ENCODE assay signal across 8 cellular contexts in genomic region chr14:92747701-92748258, GRCh38. TPM values are rescaled to one million over a fixed set of nuclear protein-coding genes. Genes with fewer than 3 reads are reported as not detected.
DNase-seq lines count a peak whose midpoint lies in the region; ATAC-seq and TF ChIP-seq lines count a peak whose summit lies in the region.

No MANE protein-coding gene starts in this region.

- peak overlapping the region; percentile 76 for H3K4me3 ChIP-seq in astrocyte of the spinal cord (ENCODE audit: low read depth, low read length)

- peak; percentile 5 for ATAC-seq in HG02870 (IDR thresholded peaks at IDR 0.05; ENCODE audit: unreplicated experiment)
- peak; percentile 18 for ATAC-seq in stimulated activated effector memory CD8-positive, alpha-beta T cell treated with anti-CD3 and anti-CD28 coated beads, Interleukin-12 subunit alpha, Interleukin-12 subunit beta, amount 100 ng/mL, for 72 hours
- ATAC-seq in GM21367 (IDR thresholded peaks at IDR 0.05; ENCODE audit: unreplicated experiment): no peak

- H3K27ac Mint-ChIP-seq in immature natural killer cell: peak overlapping the region in 5 of 6 donors; percentile 18 to 83 (median 75)
- H3K27ac Mint-ChIP-seq in stimulated activated effector memory CD8-positive, alpha-beta T cell treated with anti-CD3 and anti-CD28 coated beads, Interleukin-12 subunit alpha, Interleukin-12 subunit beta, amount 100 ng/mL, for 72 hours: no peak overlapping the region

- peak overlapping the region; percentile 57 to 84 (median 66) for H3K4me3 Mint-ChIP-seq in immature natural killer cell
- peak overlapping the region; percentile 69 for H3K4me3 Mint-ChIP-seq in stimulated activated effector memory CD8-positive, alpha-beta T cell treated with anti-CD3 and anti-CD28 coated beads, Interleukin-12 subunit alpha, Interleukin-12 subunit beta, amount 100 ng/mL, for 72 hours

- H3K36me3 Mint-ChIP-seq in immature natural killer cell: no peaks in the 10 kb centered on the region
- H3K36me3 Mint-ChIP-seq in stimulated activated effector memory CD8-positive, alpha-beta T cell treated with anti-CD3 and anti-CD28 coated beads, Interleukin-12 subunit alpha, Interleukin-12 subunit beta, amount 100 ng/mL, for 72 hours: no peaks in the 10 kb centered on the region

- peak; percentile 21 for DNase-seq in Daoy (ENCODE audit: low read depth)
- DNase-seq in astrocyte of the spinal cord (ENCODE audit: low read depth, low spot score): peak; percentile 27
- DNase-seq in immature natural killer cell: no peak
- DNase-seq in stimulated activated effector memory CD8-positive, alpha-beta T cell treated with anti-CD3 and anti-CD28 coated beads, Interleukin-12 subunit alpha, Interleukin-12 subunit beta, amount 100 ng/mL, for 72 hours (ENCODE audit: low spot score in 2 of 2): no peak
- DNase-seq in NCI-H82 treated with DMSO at 0.1 percent for 48 hours (lab: John Stamatoyannopoulos, UW; ENCODE audit: unreplicated experiment): no peak
- no peak for DNase-seq in D341Med (ENCODE audit: low spot score)

- peaks cover 44 to 51% of the 10 kb centered on the region in 2 donors for H3K4me1 Mint-ChIP-seq in immature natural killer cell
- peaks cover 49% of the 10 kb centered on the region for H3K4me1 Mint-ChIP-seq in stimulated activated effector memory CD8-positive, alpha-beta T cell treated with anti-CD3 and anti-CD28 coated beads, Interleukin-12 subunit alpha, Interleukin-12 subunit beta, amount 100 ng/mL, for 72 hours

- no peak for TF ChIP-seq CTCF in astrocyte of the spinal cord (IDR thresholded peaks at IDR 0.05; ENCODE audit: low read depth, low read length)

- peaks cover 34 to 61% (median 49%) of the 10 kb centered on the region in 3 donors for H3K27me3 Mint-ChIP-seq in immature natural killer cell (ENCODE audit: low read depth in 3 of 3)

- in situ Hi-C loops in astrocyte of the spinal cord (cut with HindIII; ENCODE audit: low sequenced_read_pairs): no loop called here

- H3K9me3 Mint-ChIP-seq in immature natural killer cell: peaks cover 0 to 2% (median 0%) of the 10 kb centered on the region in 6 donors
- H3K9me3 Mint-ChIP-seq in stimulated activated effector memory CD8-positive, alpha-beta T cell treated with anti-CD3 and anti-CD28 coated beads, Interleukin-12 subunit alpha, Interleukin-12 subunit beta, amount 100 ng/mL, for 72 hours: no peaks in the 10 kb centered on the region

RNA-seq across cellular contexts. Expression of gene LGMN, which starts 0.6 kb away (rescaled TPM):
- total RNA-seq in Daoy (2014; rRNA removed; shearing (Covaris generic)): 66.5 and 92.5 TPM in 2 replicates
- polyA plus RNA-seq in immature natural killer cell: 1 to 10 TPM; 1.7 to 7.4 (median 2.9) TPM

RNA-seq across cellular contexts. Expression of gene GOLGA5, which starts 46.3 kb away (rescaled TPM):
- total RNA-seq in Daoy (2014; rRNA removed; shearing (Covaris generic)): 35.5 and 42.6 TPM in 2 replicates
- 10 to 100 TPM in 2 of 3 donors, 1 to 10 TPM in 1; 6.8 to 19.7 (median 13.9) TPM for polyA plus RNA-seq in immature natural killer cell

Comparison
In these comparisons a context has a peak if more than half of its experiments do, and no peak if none do; other contexts are left out.
1. DNase-seq: peak in Daoy (single experiment) and astrocyte of the spinal cord (single experiment); none in immature natural killer cell (0 of 3), stimulated activated effector memory CD8-positive, alpha-beta T cell treated with anti-CD3 and anti-CD28 coated beads, Interleukin-12 subunit alpha, Interleukin-12 subunit beta, amount 100 ng/mL, for 72 hours (0 of 2), NCI-H82 treated with DMSO at 0.1 percent for 48 hours (single experiment) and D341Med (single experiment).